Comparison of ENCODE assay signal across 8 cellular contexts in genomic region chr6:32148722-32149576, GRCh38. TPM values are rescaled to one million over a fixed set of nuclear protein-coding genes. Genes with fewer than 3 reads are reported as not detected.
DNase-seq lines count a peak whose midpoint lies in the region; ATAC-seq and TF ChIP-seq lines count a peak whose summit lies in the region.

No MANE protein-coding gene starts in this region.

- dilution Hi-C loops in mammary epithelial cell (cut with HindIII; ENCODE audit: low sequenced_read_pairs), result no loop called here

- H2AFZ ChIP-seq in SK-N-SH (ENCODE audit: low read depth) (no peak overlapping the region), mammary epithelial cell (ENCODE audit: low read depth, low read length) (peak overlapping the region; percentile 57)

- intact Hi-C loops in mammary epithelial cell (cut with micrococcal nuclease), result no loop called here

- no peak overlapping the region for H2BK5ac ChIP-seq in mesendoderm (ENCODE audit: low read length)

- CTCF ChIA-PET in SK-N-SH (lab: Yijun Ruan, JAX) (interaction anchor here (0.6 kb wide), 1 partner anchor 59 kb away, joined by 3 read pairs; no protein-coding TSS in a partner anchor), mammary epithelial cell (lab: Charles Lee; ENCODE audit: low non-redundant PET) (interaction anchor here (0.6 kb wide), 1 partner anchor 41 kb away, joined by 4 read pairs; the partner anchor contains the start of gene PBX2)

- H3K4ac ChIP-seq in mesendoderm (ENCODE audit: low read depth, low read length), result no peak overlapping the region

- no peak overlapping the region for H2BK120ac ChIP-seq in mesendoderm (ENCODE audit: low read depth, low read length)

- no peak overlapping the region for H3K56ac ChIP-seq in mesendoderm (ENCODE audit: low read length)

- TF ChIP-seq EP300 in SK-N-SH (IDR thresholded peaks at IDR 0.05; ENCODE audit: borderline replicate concordance in 1 of 2, low read depth in 1 of 2, low read length in 1 of 2), result no peak

- no peak overlapping the region for H3K23ac ChIP-seq in mesendoderm (ENCODE audit: low read length)

- no peaks in the 10 kb centered on the region for H3K9me2 ChIP-seq in SK-N-SH

- no peak overlapping the region for H4K8ac ChIP-seq in mesendoderm (ENCODE audit: low read depth, low read length)

- H3K9ac ChIP-seq in SK-N-SH (no peak overlapping the region), mammary epithelial cell (ENCODE audit: insufficient read depth, low read length) (no peak overlapping the region), mesendoderm (ENCODE audit: low read length) (no peak overlapping the region)

- no peak overlapping the region for H4K5ac ChIP-seq in mesendoderm (ENCODE audit: low read length)

- no peaks in the 10 kb centered on the region for H3K79me1 ChIP-seq in mesendoderm (ENCODE audit: low read length)

- TF ChIP-seq RAD21 in SK-N-SH (IDR thresholded peaks at IDR 0.05; ENCODE audit: low read length), result no peak

- in situ Hi-C loops in mammary epithelial cell (cut with MboI; ENCODE audit: low sequenced_read_pairs in 2 of 2), result no loop called here

- H3K4me3 ChIP-seq in SK-N-SH (ENCODE audit: low read depth in 2 of 2, low read length in 1 of 2) (no peak overlapping the region), mammary epithelial cell (replicated peaks in 1 of 3; ENCODE audit: insufficient read depth in 1 of 3, low read depth in 2 of 3, low read length in 3 of 3) (peak overlapping the region in 2 of 3 experiments; percentile 12 to 28), mesendoderm (ENCODE audit: low read length) (no peak overlapping the region)

- no TSS peak for BruUV-seq in mammary epithelial cell (replicated peaks; lab: Mats Ljungman, UMichigan)

- POLR2A ChIA-PET in SK-N-SH (lab: Yijun Ruan, JAX), result no interaction called here

- no peak overlapping the region for H3K27ac ChIP-seq in SK-N-SH (ENCODE audit: low read depth in 2 of 2, low read length in 1 of 2)
- no peak overlapping the region for H3K27ac ChIP-seq in mammary epithelial cell (ENCODE audit: insufficient read depth, low read depth, low read length)
- no peak overlapping the region for H3K27ac ChIP-seq in mesendoderm (ENCODE audit: low read depth, low read length)

- 89% methylated on average over 59 of the region's 64 CpGs for WGBS in SK-N-SH (ENCODE audit: low lambda C conversion rate)
- 43% methylated on average over 27 of the region's 64 CpGs for whole genome bisulfite sequencing in mammary epithelial cell (ENCODE audit: low coverage, missing lambda C conversion rate)
- WGBS in mesendoderm (ENCODE audit: extremely low coverage, insufficient coverage, low lambda C conversion rate), result no CpG with 5 or more reads among the region's 64 CpGs

- ATAC-seq in SK-N-SH treated with all-trans-retinoic acid at 6 μM for 48 hours (no peak), GM21526 (IDR thresholded peaks at IDR 0.05; ENCODE audit: low FRiP score, unreplicated experiment) (no peak)

- no peak overlapping the region for H2AK5ac ChIP-seq in mesendoderm (ENCODE audit: low read length)

- H3K36me3 ChIP-seq in SK-N-SH (replicated peaks in 1 of 2; ENCODE audit: control insufficient read depth in 1 of 2, insufficient read depth in 2 of 2, low read length in 1 of 2) (no peaks in the 10 kb centered on the region), mammary epithelial cell (ENCODE audit: insufficient read depth, low read length) (no peaks in the 10 kb centered on the region), mesendoderm (ENCODE audit: control insufficient read depth, insufficient read depth, low read length) (no peaks in the 10 kb centered on the region)

- H4K20me1 ChIP-seq in SK-N-SH (ENCODE audit: insufficient read depth) (no peaks in the 10 kb centered on the region), mammary epithelial cell (ENCODE audit: insufficient read depth, low read length) (no peaks in the 10 kb centered on the region)

- TF ChIP-seq CTCF in SK-N-SH (IDR thresholded peaks at IDR 0.05) (no peak), mammary epithelial cell (conservative IDR thresholded peaks at IDR 0.05 in 1 of 2, IDR thresholded peaks at IDR 0.05 in 1 of 2; ENCODE audit: extremely low read depth in 1 of 2, insufficient read depth in 1 of 2, low read depth in 1 of 2, low read length in 2 of 2) (peak in 1 of 2 donors; percentile 25)

- DNase-seq in SK-N-SH (peak; percentile 65), mammary epithelial cell (no peak), mesendoderm (peak; percentile 56), COLO668 (lab: John Stamatoyannopoulos, UW; ENCODE audit: unreplicated experiment) (no peak), NCI-H2196 (lab: John Stamatoyannopoulos, UW; ENCODE audit: unreplicated experiment) (no peak)
- peak; percentile 38 to 53 for DNase-seq in stimulated activated CD8-positive, alpha-beta memory T cell treated with anti-CD3 and anti-CD28 coated beads, Interleukin-7, amount 100 ng/mL, for 1 hour (ENCODE audit: low read depth in 2 of 2)

- no peak overlapping the region for H3K18ac ChIP-seq in mesendoderm (ENCODE audit: low read length)

- H3K4me1 ChIP-seq in SK-N-SH (ENCODE audit: control insufficient read depth in 1 of 2, insufficient read depth in 2 of 2, low read depth in 1 of 2, low read length in 1 of 2), result peaks cover 13 to 21% of the 10 kb centered on the region in 2 experiments; a peak in 3 of 4 replicates
- peaks cover 11% of the 10 kb centered on the region for H3K4me1 ChIP-seq in mammary epithelial cell (ENCODE audit: insufficient read depth, low read length)
- peaks cover 21% of the 10 kb centered on the region for H3K4me1 ChIP-seq in mesendoderm (ENCODE audit: control insufficient read depth, low read depth, low read length)

- peaks cover 4% of the 10 kb centered on the region for H3F3A ChIP-seq in SK-N-SH (replicated peaks; ENCODE audit: insufficient read depth)

- H2BK15ac ChIP-seq in mesendoderm (replicated peaks; ENCODE audit: low read depth), result no peak overlapping the region

- no peak overlapping the region for H3K4me2 ChIP-seq in SK-N-SH
- H3K4me2 ChIP-seq in mammary epithelial cell (ENCODE audit: insufficient read depth, low read depth, low read length), result peak overlapping the region; percentile 32
- H3K4me2 ChIP-seq in mesendoderm (ENCODE audit: low read length), result no peak overlapping the region

- H3K9me3 ChIP-seq in SK-N-SH (no peaks in the 10 kb centered on the region), mammary epithelial cell (replicated peaks; ENCODE audit: insufficient read depth, low read length) (no peaks in the 10 kb centered on the region)

- H3K27me3 ChIP-seq in SK-N-SH (ENCODE audit: insufficient read depth) (no peaks in the 10 kb centered on the region), mammary epithelial cell (ENCODE audit: insufficient read depth, low read length) (no peaks in the 10 kb centered on the region), mesendoderm (ENCODE audit: insufficient read depth, low read length, poor library complexity) (no peaks in the 10 kb centered on the region)

- no peaks in the 10 kb centered on the region for H3K79me2 ChIP-seq in SK-N-SH (ENCODE audit: insufficient read depth)
- H3K79me2 ChIP-seq in mammary epithelial cell (ENCODE audit: insufficient read depth, low read length), result no peaks in the 10 kb centered on the region
- H3K79me2 ChIP-seq in mesendoderm (ENCODE audit: control insufficient read depth, insufficient read depth, low read length), result no peaks in the 10 kb centered on the region

TF ChIP-seq in SK-N-SH, 30 proteins besides CTCF, POLR2A, EP300 and RAD21 (continues in another document):
- TF ChIP-seq TEAD4 (IDR thresholded peaks at IDR 0.05; ENCODE audit: borderline replicate concordance, insufficient read depth) (no peak), RFX5 (IDR thresholded peaks at IDR 0.05; ENCODE audit: low read length) (no peak), SMC3 (IDR thresholded peaks at IDR 0.05; ENCODE audit: low read depth, low read length) (no peak), NRF1 (IDR thresholded peaks at IDR 0.05; ENCODE audit: low read depth, low read length) (no peak)

TF ChIP-seq in SK-N-SH treated with all-trans-retinoic acid at 6 μM for 48 hours, 23 proteins besides CTCF, POLR2A, EP300 and RAD21 (continues in another document):
- TF ChIP-seq TOX (CRISPR knock-in tag; IDR thresholded peaks at IDR 0.05; ENCODE audit: borderline replicate concordance) (no peak), RARB (CRISPR knock-in tag; IDR thresholded peaks at IDR 0.05) (no peak), ESRRG (CRISPR knock-in tag; IDR thresholded peaks at IDR 0.05) (no peak)

RNA-seq across cellular contexts. Expression of gene PRRT1, which starts 2.8 kb away (rescaled TPM):
- polyA plus RNA-seq in SK-N-SH (2012; rRNA removed) (1.2 and 1.5 TPM in 2 replicates), mammary epithelial cell (0.16 TPM)
- polyA plus RNA-seq in SK-N-SH (2012; cell fraction: cytosol; rRNA removed), result 0.72 and 1.2 TPM in 2 replicates
- polyA plus RNA-seq in SK-N-SH (2012; cell fraction: nucleus; rRNA removed), result 9.8 and 14.4 TPM in 2 replicates
- 1 to 10 TPM in 1 of 2 donors, under 1 TPM in 1; 0.17 to 1.4 TPM for total RNA-seq in mammary epithelial cell
- not detected for polyA minus RNA-seq in mammary epithelial cell
- 1.4 TPM for polyA plus RNA-seq in mesendoderm (2013, experiment 1 of 2)
- polyA plus RNA-seq in mesendoderm (2013, experiment 2 of 2), result 1.2 TPM

RNA-seq across cellular contexts. Expression of gene PPT2, which starts 5.0 kb away (rescaled TPM):
- polyA plus RNA-seq in SK-N-SH (2012; rRNA removed) (32.7 and 42.1 TPM in 2 replicates), mammary epithelial cell (13.5 TPM)
- polyA plus RNA-seq in SK-N-SH (2012; cell fraction: cytosol; rRNA removed), result 20.3 and 24.4 TPM in 2 replicates
- 62.6 and 76.3 TPM in 2 replicates for polyA plus RNA-seq in SK-N-SH (2012; cell fraction: nucleus; rRNA removed)
- total RNA-seq in mammary epithelial cell, result 10 to 100 TPM; 10.0 to 15.6 TPM
- polyA minus RNA-seq in mammary epithelial cell, result 14.8 TPM
- polyA plus RNA-seq in mesendoderm (2013, experiment 1 of 2), result 24.5 TPM
- polyA plus RNA-seq in mesendoderm (2013, experiment 2 of 2), result 23.9 TPM

RNA-seq across cellular contexts. Expression of gene EGFL8, which starts 15.4 kb away (rescaled TPM):
- polyA plus RNA-seq in SK-N-SH (2012; rRNA removed) (7.7 and 10.7 TPM in 2 replicates), mammary epithelial cell (2.0 TPM)
- polyA plus RNA-seq in SK-N-SH (2012; cell fraction: cytosol; rRNA removed), result 2.2 and 2.3 TPM in 2 replicates
- polyA plus RNA-seq in SK-N-SH (2012; cell fraction: nucleus; rRNA removed), result 80.4 and 108 TPM in 2 replicates
- 1 to 10 TPM in 1 of 2 donors, under 1 TPM in 1; 0.50 to 7.9 TPM for total RNA-seq in mammary epithelial cell
- not detected for polyA minus RNA-seq in mammary epithelial cell
- 15.8 TPM for polyA plus RNA-seq in mesendoderm (2013, experiment 1 of 2)
- 14.7 TPM for polyA plus RNA-seq in mesendoderm (2013, experiment 2 of 2)

RNA-seq across cellular contexts. Expression of gene FKBPL, which starts 18.9 kb away (rescaled TPM):
- polyA plus RNA-seq in SK-N-SH (2012; rRNA removed) (2.7 and 3.5 TPM in 2 replicates), mammary epithelial cell (5.6 TPM)
- 2.4 and 2.6 TPM in 2 replicates for polyA plus RNA-seq in SK-N-SH (2012; cell fraction: cytosol; rRNA removed)
- 2.9 and 3.3 TPM in 2 replicates for polyA plus RNA-seq in SK-N-SH (2012; cell fraction: nucleus; rRNA removed)
- total RNA-seq in mammary epithelial cell, result 1 to 10 TPM; 4.7 to 5.7 TPM
- 1.2 TPM for polyA minus RNA-seq in mammary epithelial cell
- polyA plus RNA-seq in mesendoderm (2013, experiment 1 of 2), result 6.1 TPM
- polyA plus RNA-seq in mesendoderm (2013, experiment 2 of 2), result 5.9 TPM

RNA-seq across cellular contexts. Expression of gene ATF6B, which starts 20.9 kb away (rescaled TPM):
- 61.3 and 73.0 TPM in 2 replicates for polyA plus RNA-seq in SK-N-SH (2012; rRNA removed)
- polyA plus RNA-seq in SK-N-SH (2012; cell fraction: cytosol; rRNA removed), result 24.6 and 34.3 TPM in 2 replicates
- 148 and 162 TPM in 2 replicates for polyA plus RNA-seq in SK-N-SH (2012; cell fraction: nucleus; rRNA removed)
- total RNA-seq in mammary epithelial cell, result 10 to 100 TPM; 20.3 to 69.0 TPM
- polyA plus RNA-seq in mammary epithelial cell, result 41.5 TPM
- polyA minus RNA-seq in mammary epithelial cell, result 97.4 TPM
- polyA plus RNA-seq in mesendoderm (2013, experiment 1 of 2), result 19.9 TPM
- polyA plus RNA-seq in mesendoderm (2013, experiment 2 of 2), result 20.0 TPM

Comparison
In these comparisons a context has a peak if more than half of its experiments do, and no peak if none do; other contexts are left out.
1. DNase-seq: peak in SK-N-SH (single experiment), mesendoderm (single experiment) and stimulated activated CD8-positive, alpha-beta memory T cell treated with anti-CD3 and anti-CD28 coated beads, Interleukin-7, amount 100 ng/mL, for 1 hour (2 of 2); none in mammary epithelial cell (single experiment), COLO668 (single experiment) and NCI-H2196 (single experiment).
2. H3K4me3 ChIP-seq: peak in mammary epithelial cell (2 of 3); none in SK-N-SH (0 of 2) and mesendoderm (single experiment).